Comparison of ENCODE assay signal across 20 cellular contexts in genomic region chr10:131198401-131198800, GRCh38.
DNase-seq lines count a peak whose midpoint lies in the region; ATAC-seq and TF ChIP-seq lines count a peak whose summit lies in the region.
"Had no signal": no experiment of that assay in that cellular context is flagged by ENCODE, and none has a peak within 500 bp of the region (broad histone marks: within the 10 kb centered on the region; RNA-seq: fewer than 3 reads in every experiment).

No MANE protein-coding gene starts in this region.

- CTCF ChIA-PET in CD4-positive, alpha-beta memory T cell (lab: Charles Lee; ENCODE audit: partially characterized antibody): no interaction called here

- H3K36me3 ChIP-seq in endodermal cell (ENCODE audit: control insufficient read depth, insufficient read depth, low read length): no peaks in the 10 kb centered on the region
- no peaks in the 10 kb centered on the region for H3K36me3 ChIP-seq in CD4-positive, alpha-beta memory T cell (ENCODE audit: insufficient read depth, low read length)

- H3K27me3 Mint-ChIP-seq in endodermal cell (ENCODE audit: insufficient read depth) (no peaks in the 10 kb centered on the region), neural crest cell (ENCODE audit: low read depth) (peaks cover 11% of the 10 kb centered on the region), type B pancreatic cell (peaks cover 8% of the 10 kb centered on the region)
- H3K27me3 Mint-ChIP-seq in CD4-positive, alpha-beta memory T cell: no peaks in the 10 kb centered on the region

- no peaks in the 10 kb centered on the region for H3K4me1 Mint-ChIP-seq in endodermal cell
- peaks cover 9% of the 10 kb centered on the region for H3K4me1 Mint-ChIP-seq in neural crest cell
- H3K4me1 Mint-ChIP-seq in type B pancreatic cell (ENCODE audit: unreplicated experiment): peaks cover 5% of the 10 kb centered on the region
- H3K4me1 Mint-ChIP-seq in CD4-positive, alpha-beta memory T cell: no peaks in the 10 kb centered on the region
- H3K4me1 Mint-ChIP-seq: CD14-positive monocyte, IgD-negative memory B cell had no signal

- no peaks in the 10 kb centered on the region for H3K27me3 ChIP-seq in endodermal cell (ENCODE audit: control insufficient read depth, insufficient read depth, low read length, poor library complexity, severe bottlenecking)
- no peaks in the 10 kb centered on the region for H3K27me3 ChIP-seq in CD4-positive, alpha-beta memory T cell (ENCODE audit: insufficient read depth, low read length)

- 86 to 100% methylated on average over 4 to 10 of the region's 10 CpGs for WGBS in endodermal cell (ENCODE audit: insufficient coverage in 1 of 2, insufficient read length in 1 of 2), 2 experiments

- no peaks in the 10 kb centered on the region for H3K9me3 Mint-ChIP-seq in endodermal cell
- peaks cover 2% of the 10 kb centered on the region for H3K9me3 Mint-ChIP-seq in neural crest cell
- H3K9me3 Mint-ChIP-seq in type B pancreatic cell: no peaks in the 10 kb centered on the region
- H3K9me3 Mint-ChIP-seq in CD4-positive, alpha-beta memory T cell: peaks cover 0 to 4% (median 0%) of the 10 kb centered on the region in 8 donors

- no peak for ATAC-seq in Right ventricle myocardium superior (ENCODE audit: poor library complexity)
- ATAC-seq in HG03354 (IDR thresholded peaks at IDR 0.05; ENCODE audit: poor library complexity, severe bottlenecking, unreplicated experiment): no peak
- ATAC-seq: Panc1, Right ventricle myocardium inferior had no signal

- no peaks in the 10 kb centered on the region for H3K4me1 ChIP-seq in endodermal cell (ENCODE audit: control insufficient read depth, insufficient read depth, low read length)
- H3K4me1 ChIP-seq in CD4-positive, alpha-beta memory T cell (ENCODE audit: insufficient read depth, low read length): no peaks in the 10 kb centered on the region

- H3K27ac Mint-ChIP-seq in endodermal cell (no peak overlapping the region), neural crest cell (ENCODE audit: unreplicated experiment) (peak overlapping the region; percentile 81), type B pancreatic cell (no peak overlapping the region)
- no peak overlapping the region for H3K27ac Mint-ChIP-seq in CD4-positive, alpha-beta memory T cell
- H3K27ac Mint-ChIP-seq: CD14-positive monocyte, HFFc6, IgD-negative memory B cell had no signal

- H3K36me3 Mint-ChIP-seq in endodermal cell (ENCODE audit: low read depth) (no peaks in the 10 kb centered on the region), neural crest cell (ENCODE audit: low read depth) (no peaks in the 10 kb centered on the region), type B pancreatic cell (no peaks in the 10 kb centered on the region)
- no peaks in the 10 kb centered on the region for H3K36me3 Mint-ChIP-seq in CD4-positive, alpha-beta memory T cell
- H3K36me3 Mint-ChIP-seq: CD14-positive monocyte, IgD-negative memory B cell had no signal

- no peak overlapping the region for H3K9ac ChIP-seq in endodermal cell (ENCODE audit: extremely low read depth, low read length, poor library complexity, severe bottlenecking)

- H3K27ac ChIP-seq in endodermal cell (ENCODE audit: low read depth, low read length): no peak overlapping the region
- no peak overlapping the region for H3K27ac ChIP-seq in CD4-positive, alpha-beta memory T cell (ENCODE audit: low read depth, low read length)

- TF ChIP-seq CTCF in endodermal cell (conservative IDR thresholded peaks at IDR 0.05) (no peak), neural crest cell (conservative IDR thresholded peaks at IDR 0.05) (no peak), type B pancreatic cell (conservative IDR thresholded peaks at IDR 0.05) (no peak)

- peak; percentile 49 for DNase-seq in cardiac septum (ENCODE audit: low spot score)
- no peak for DNase-seq in Right ventricle myocardium superior
- peak; percentile 20 for DNase-seq in endodermal cell
- no peak for DNase-seq in neural crest cell (ENCODE audit: low read depth, low spot score)
- DNase-seq in type B pancreatic cell (ENCODE audit: extremely low spot score, unreplicated experiment): peak; percentile 51
- no peak for DNase-seq in Ammon's horn (ENCODE audit: low spot score)
- no peak for DNase-seq in CD4-positive, alpha-beta memory T cell
- DNase-seq: COR-L47, DMS153, HFFc6, NCI-H1105, NCI-H1694 treated with DMSO at 0.1 percent for 48 hours, NCI-H2107, NCI-H226, NCI-H524 treated with DMSO at 0.1 percent for 48 hours had no signal

- intact Hi-C loops in cardiac septum (cut with DNase I) (no loop called here), Right ventricle myocardium superior (cut with DNase I) (no loop called here)
- intact Hi-C loops in CD4-positive, alpha-beta memory T cell (cut with micrococcal nuclease): no loop called here

- POLR2A ChIA-PET in CD4-positive, alpha-beta memory T cell (lab: Charles Lee; ENCODE audit: partially characterized antibody): no interaction called here

- H3K4me3 ChIP-seq in endodermal cell (ENCODE audit: low read length): no peak overlapping the region
- no peak overlapping the region for H3K4me3 ChIP-seq in CD4-positive, alpha-beta memory T cell (ENCODE audit: low read length in 2 of 2)

- no peaks in the 10 kb centered on the region for H3K9me3 ChIP-seq in endodermal cell (ENCODE audit: control insufficient read depth, low read length)
- no peaks in the 10 kb centered on the region for H3K9me3 ChIP-seq in CD4-positive, alpha-beta memory T cell (ENCODE audit: control insufficient read depth in 1 of 2, low read length in 2 of 2)

- no peak overlapping the region for H3K4me3 Mint-ChIP-seq in endodermal cell
- no peak overlapping the region for H3K4me3 Mint-ChIP-seq in neural crest cell
- H3K4me3 Mint-ChIP-seq in type B pancreatic cell: no peak overlapping the region
- no peak overlapping the region for H3K4me3 Mint-ChIP-seq in CD4-positive, alpha-beta memory T cell
- H3K4me3 Mint-ChIP-seq: CD14-positive monocyte, HFFc6, IgD-negative memory B cell had no signal

Comparison
In these comparisons a context has a peak if more than half of its experiments do, and no peak if none do; other contexts are left out.
1. DNase-seq: peak in cardiac septum (single experiment), endodermal cell (single experiment) and type B pancreatic cell (single experiment); none in Right ventricle myocardium superior (single experiment), neural crest cell (single experiment), Ammon's horn (single experiment) and CD4-positive, alpha-beta memory T cell (0 of 5).